ENCODE assay signal across 15 cellular contexts in genomic region chr3:186143280-186143679, GRCh38. TPM values are rescaled to one million over a fixed set of nuclear protein-coding genes. Genes with fewer than 3 reads are reported as not detected.
DNase-seq lines count a peak whose midpoint lies in the region; ATAC-seq and TF ChIP-seq lines count a peak whose summit lies in the region.
"Had no signal": no experiment of that assay in that cellular context is flagged by ENCODE, and none has a peak within 500 bp of the region (broad histone marks: within the 10 kb centered on the region; RNA-seq: fewer than 3 reads in every experiment).

No MANE protein-coding gene starts in this region.

- H3K4me3 Mint-ChIP-seq in endodermal cell, result no peak overlapping the region

- H3K27ac Mint-ChIP-seq in endodermal cell, result no peak overlapping the region

- H3K36me3 Mint-ChIP-seq in endodermal cell (ENCODE audit: low read depth), result no peaks in the 10 kb centered on the region

- WGBS in endodermal cell (ENCODE audit: insufficient coverage in 1 of 2, insufficient read length in 1 of 2), 2 experiments, result 89 to 93% methylated on average over 1 of the region's 1 CpG

- in situ Hi-C loops in G401 (cut with HindIII; ENCODE audit: low sequenced_read_pairs), result no loop called here

- H3K9me3 ChIP-seq in endodermal cell (ENCODE audit: control insufficient read depth, low read length), result no peaks in the 10 kb centered on the region

- DNase-seq in G401 (ENCODE audit: low spot score) (peak; percentile 88), endodermal cell (peak; percentile 33), posterior cingulate gyrus (peak in 9 of 10 donors; percentile 29 to 91 (median 66)), midbrain (lab: John Stamatoyannopoulos, UW) (no peak), AG08395 (ENCODE audit: low spot score) (no peak), erythroblast (lab: John Stamatoyannopoulos, UW) (no peak)
- DNase-seq: EL, NCI-H1048, NCI-H146, NCI-H345, NCI-H748 treated with DMSO at 0.1 percent for 48 hours, PC-9 had no signal

- no peak overlapping the region for H3K4me3 ChIP-seq in endodermal cell (ENCODE audit: low read length)
- H3K4me3 ChIP-seq: PC-9 had no signal

- intact Hi-C loops in posterior cingulate gyrus (cut with DNase I), result no loop called here

- peaks cover 24% of the 10 kb centered on the region for H3K27me3 Mint-ChIP-seq in endodermal cell (ENCODE audit: insufficient read depth)

- TF ChIP-seq CTCF in endodermal cell (conservative IDR thresholded peaks at IDR 0.05), result no peak

- no peaks in the 10 kb centered on the region for H3K36me3 ChIP-seq in endodermal cell (ENCODE audit: control insufficient read depth, insufficient read depth, low read length)

- TF ChIP-seq POLR2A in erythroblast (IDR thresholded peaks at IDR 0.05; ENCODE audit: low read length), result no peak

- no peak overlapping the region for H3K27ac ChIP-seq in endodermal cell (ENCODE audit: low read depth, low read length)
- H3K27ac ChIP-seq: KMS-11, PC-9 had no signal

- ATAC-seq in SK-N-SH treated with all-trans-retinoic acid at 6 μM for 48 hours, result no peak; the same call in 2 of the 3 replicates
- ATAC-seq in GM19351 (IDR thresholded peaks at IDR 0.05; ENCODE audit: unreplicated experiment), result no peak

- H3K4me1 ChIP-seq in endodermal cell (ENCODE audit: control insufficient read depth, insufficient read depth, low read length), result no peaks in the 10 kb centered on the region

- H3K9me3 Mint-ChIP-seq in endodermal cell, result no peaks in the 10 kb centered on the region

- peaks cover 4% of the 10 kb centered on the region for H3K27me3 ChIP-seq in endodermal cell (ENCODE audit: control insufficient read depth, insufficient read depth, low read length, poor library complexity, severe bottlenecking)

- no peak overlapping the region for H3K9ac ChIP-seq in endodermal cell (ENCODE audit: extremely low read depth, low read length, poor library complexity, severe bottlenecking)
- H3K9ac ChIP-seq: KMS-11 had no signal

- no peaks in the 10 kb centered on the region for H3K4me1 Mint-ChIP-seq in endodermal cell

TF ChIP-seq in SK-N-SH treated with all-trans-retinoic acid at 6 μM for 48 hours, 23 proteins besides CTCF, POLR2A, EP300 and RAD21:
- TF ChIP-seq, protein P1, sequence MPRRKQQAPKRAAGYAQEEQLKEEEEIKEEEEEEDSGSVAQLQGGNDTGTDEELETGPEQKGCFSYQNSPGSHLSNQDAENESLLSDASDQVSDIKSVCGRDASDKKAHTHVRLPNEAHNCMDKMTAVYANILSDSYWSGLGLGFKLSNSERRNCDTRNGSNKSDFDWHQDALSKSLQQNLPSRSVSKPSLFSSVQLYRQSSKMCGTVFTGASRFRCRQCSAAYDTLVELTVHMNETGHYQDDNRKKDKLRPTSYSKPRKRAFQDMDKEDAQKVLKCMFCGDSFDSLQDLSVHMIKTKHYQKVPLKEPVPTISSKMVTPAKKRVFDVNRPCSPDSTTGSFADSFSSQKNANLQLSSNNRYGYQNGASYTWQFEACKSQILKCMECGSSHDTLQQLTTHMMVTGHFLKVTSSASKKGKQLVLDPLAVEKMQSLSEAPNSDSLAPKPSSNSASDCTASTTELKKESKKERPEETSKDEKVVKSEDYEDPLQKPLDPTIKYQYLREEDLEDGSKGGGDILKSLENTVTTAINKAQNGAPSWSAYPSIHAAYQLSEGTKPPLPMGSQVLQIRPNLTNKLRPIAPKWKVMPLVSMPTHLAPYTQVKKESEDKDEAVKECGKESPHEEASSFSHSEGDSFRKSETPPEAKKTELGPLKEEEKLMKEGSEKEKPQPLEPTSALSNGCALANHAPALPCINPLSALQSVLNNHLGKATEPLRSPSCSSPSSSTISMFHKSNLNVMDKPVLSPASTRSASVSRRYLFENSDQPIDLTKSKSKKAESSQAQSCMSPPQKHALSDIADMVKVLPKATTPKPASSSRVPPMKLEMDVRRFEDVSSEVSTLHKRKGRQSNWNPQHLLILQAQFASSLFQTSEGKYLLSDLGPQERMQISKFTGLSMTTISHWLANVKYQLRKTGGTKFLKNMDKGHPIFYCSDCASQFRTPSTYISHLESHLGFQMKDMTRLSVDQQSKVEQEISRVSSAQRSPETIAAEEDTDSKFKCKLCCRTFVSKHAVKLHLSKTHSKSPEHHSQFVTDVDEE (CRISPR knock-in tag; IDR thresholded peaks at IDR 0.05), result 0 out of 2 replicates have a peak, but pooled peaks have one; percentile 43
- no peak for TF ChIP-seq ZC3H10 (CRISPR knock-in tag; IDR thresholded peaks at IDR 0.05)

RNA-seq across cellular contexts. Expression of gene ETV5, which starts 34.4 kb away (rescaled TPM):
- total RNA-seq in G401 (2014; rRNA removed; shearing (Covaris generic)), result 16.8 and 22.8 TPM in 2 replicates
- total RNA-seq in endodermal cell, result 10 to 100 TPM; 56.4 to 84.1 TPM
- polyA plus RNA-seq in endodermal cell (2013, experiment 1 of 2), result 35.3 TPM
- polyA plus RNA-seq in endodermal cell (2013, experiment 2 of 2), result 36.0 TPM

Comparison
In these comparisons a context has a peak if more than half of its experiments do, and no peak if none do; other contexts are left out.
1. DNase-seq: peak in G401 (single experiment), endodermal cell (single experiment) and posterior cingulate gyrus (9 of 10); none in midbrain (single experiment), AG08395 (single experiment) and erythroblast (0 of 2).